In the genomic region with DNA sequence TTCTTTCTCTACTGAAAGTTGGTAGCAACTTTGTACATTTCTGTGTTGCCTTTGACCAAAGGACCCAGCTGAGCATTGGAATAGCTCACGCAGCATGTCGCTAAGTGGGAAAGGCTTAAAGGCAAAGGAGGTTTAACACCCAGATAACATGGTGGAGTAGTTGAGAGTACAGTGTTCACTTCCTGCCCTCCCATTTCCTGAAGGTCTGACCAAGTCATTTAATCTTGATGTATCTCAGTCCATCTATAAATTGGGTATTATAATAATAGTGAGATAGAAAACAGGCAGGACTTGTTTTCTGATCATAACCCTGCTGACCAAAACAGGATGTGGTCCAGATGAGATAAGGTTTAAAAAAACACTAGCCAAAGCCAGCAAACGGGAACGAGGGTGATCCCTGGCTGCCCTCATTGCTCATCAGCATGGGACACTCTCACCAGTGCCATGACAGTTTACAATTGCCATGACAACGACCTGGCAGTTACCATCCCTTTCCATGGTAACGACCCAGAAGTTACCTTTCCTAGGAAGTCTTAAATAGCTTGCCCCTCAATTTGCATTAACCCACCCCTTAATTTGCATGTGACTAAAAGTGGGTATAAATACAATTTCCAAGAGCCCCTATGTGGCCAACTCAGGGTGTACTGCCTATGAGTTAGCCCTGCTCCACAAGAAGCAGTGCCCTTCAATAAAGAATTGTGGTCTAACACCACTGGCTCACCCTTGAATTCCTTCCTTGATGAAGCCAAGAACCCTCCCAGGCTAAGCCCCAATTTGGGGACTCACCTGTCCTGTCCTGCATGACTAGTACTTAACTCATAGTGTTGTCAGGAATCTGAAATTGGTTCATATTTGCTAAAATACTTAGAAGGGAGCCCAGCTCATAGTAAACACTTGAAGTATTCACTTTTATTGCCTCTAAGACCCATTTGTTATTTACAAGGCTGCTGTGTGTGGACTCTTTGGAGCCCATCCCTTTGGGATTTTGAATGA, we compare ENCODE assay signal across 14 cellular contexts. TPM values are rescaled to one million over a fixed set of nuclear protein-coding genes. Genes with fewer than 3 reads are reported as not detected.
DNase-seq lines count a peak whose midpoint lies in the region; ATAC-seq and TF ChIP-seq lines count a peak whose summit lies in the region.
"Had no signal": no experiment of that assay in that cellular context is flagged by ENCODE, and none has a peak within 500 bp of the region (broad histone marks: within the 10 kb centered on the region; RNA-seq: fewer than 3 reads in every experiment).

No MANE protein-coding gene starts in this region.

- DNase-seq in left ventricle myocardium inferior = no peak
- no peak for DNase-seq in Right ventricle myocardium superior
- DNase-seq in UCSD-AML1 (lab: John Stamatoyannopoulos, UW; ENCODE audit: unreplicated experiment) = peak; percentile 46
- peak; percentile 54 for DNase-seq in hepatic stellate cell (ENCODE audit: low spot score)
- peak; percentile 55 for DNase-seq in upper lobe of right lung
- DNase-seq: activated naive CD4-positive, alpha-beta T cell treated with anti-CD3 and anti-CD28 coated beads, Interleukin-2, amount 50 U/mL, for 16 hours; effector memory CD4-positive, alpha-beta T cell; NCI-H1436 treated with DMSO at 0.1 percent for 48 hours; tibial artery had no signal

- no peak for ATAC-seq in Right ventricle myocardium superior (ENCODE audit: poor library complexity)
- ATAC-seq in upper lobe of right lung = peak; percentile 70
- ATAC-seq in HG02870 (IDR thresholded peaks at IDR 0.05; ENCODE audit: unreplicated experiment) = no peak
- no peak for ATAC-seq in HG03521 (IDR thresholded peaks at IDR 0.05; ENCODE audit: unreplicated experiment)
- ATAC-seq in HG02885 (IDR thresholded peaks at IDR 0.05; ENCODE audit: poor library complexity, unreplicated experiment) = no peak

- TF ChIP-seq CTCF in left ventricle myocardium inferior (IDR thresholded peaks at IDR 0.05; ENCODE audit: borderline replicate concordance) (no peak), upper lobe of right lung (IDR thresholded peaks at IDR 0.05) (no peak)

- intact Hi-C loops in left ventricle myocardium inferior (cut with micrococcal nuclease) (loop anchor here (10.0 kb wide), 1 partner anchor 94 kb away; no protein-coding TSS in a partner anchor), Right ventricle myocardium superior (cut with DNase I) (no loop called here), upper lobe of right lung (cut with DNase I) (no loop called here)

- H3K36me3 ChIP-seq in left ventricle myocardium inferior (peaks cover 8% of the 10 kb centered on the region), upper lobe of right lung (peaks cover 5% of the 10 kb centered on the region)

- H3K4me3 ChIP-seq in left ventricle myocardium inferior = no peak overlapping the region
- no peak overlapping the region for H3K4me3 ChIP-seq in upper lobe of right lung
- H3K4me3 ChIP-seq: tibial artery had no signal

- H3K9me3 ChIP-seq in left ventricle myocardium inferior (replicated peaks) = no peaks in the 10 kb centered on the region
- H3K9me3 ChIP-seq in upper lobe of right lung = no peaks in the 10 kb centered on the region
- H3K9me3 ChIP-seq: tibial artery had no signal

- H3K27me3 ChIP-seq in left ventricle myocardium inferior (ENCODE audit: low read depth) (no peaks in the 10 kb centered on the region), upper lobe of right lung (no peaks in the 10 kb centered on the region)
- H3K27me3 ChIP-seq: tibial artery had no signal

- peak overlapping the region; percentile 5 for H3K27ac ChIP-seq in left ventricle myocardium inferior (replicated peaks)
- no peak overlapping the region for H3K27ac ChIP-seq in upper lobe of right lung
- H3K27ac ChIP-seq: HL-60, tibial artery had no signal

- peaks cover 17% of the 10 kb centered on the region for H3K4me1 ChIP-seq in left ventricle myocardium inferior
- H3K4me1 ChIP-seq in upper lobe of right lung = peaks cover 13% of the 10 kb centered on the region

RNA-seq across cellular contexts. Expression of a gene that starts 28.4 kb away (rescaled TPM):
- not detected for total RNA-seq in left ventricle myocardium inferior
- total RNA-seq in Right ventricle myocardium superior = not detected
- total RNA-seq in upper lobe of right lung = 2.4 TPM
- total RNA-seq: OCI-LY7 had no signal

Comparison
In these comparisons a context has a peak if more than half of its experiments do, and no peak if none do; other contexts are left out.
1. DNase-seq: peak in UCSD-AML1 (single experiment), hepatic stellate cell (single experiment) and upper lobe of right lung (single experiment); none in left ventricle myocardium inferior (single experiment) and Right ventricle myocardium superior (single experiment).